Comparison of ENCODE assay signal across 9 cellular contexts in the genomic region with DNA sequence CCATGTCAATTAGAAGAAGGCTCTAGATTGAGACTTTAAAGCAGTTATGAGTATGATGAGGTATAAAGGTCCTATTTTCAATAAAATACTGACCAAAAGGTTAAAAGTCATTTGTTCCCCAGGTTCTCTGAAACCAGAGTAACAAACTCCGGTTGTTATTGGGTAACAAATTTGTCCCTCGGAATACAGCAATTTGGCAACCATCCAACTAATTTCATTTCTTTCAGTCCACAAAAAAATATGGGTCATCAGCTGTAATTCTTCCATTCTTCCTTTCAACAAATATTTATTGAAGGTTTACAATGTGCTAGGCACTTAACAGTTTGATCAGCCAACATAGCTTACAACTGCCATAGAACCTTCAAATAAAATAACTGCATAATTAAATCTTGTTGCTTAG.
"Had no signal": no experiment of that assay in that cellular context is flagged by ENCODE, and none has a peak within 500 bp of the region (broad histone marks: within the 10 kb centered on the region; RNA-seq: fewer than 3 reads in every experiment).

No MANE protein-coding gene starts in this region.

- H3K36me3 ChIP-seq: HAP-1 had no signal

- ATAC-seq: HCT116, HepG2 had no signal

- H3K9ac ChIP-seq: GM23248 had no signal

- H3K9me3 ChIP-seq: HAP-1 had no signal

- H3K4me3 Mint-ChIP-seq: HFFc6, IgD-negative memory B cell had no signal

- H3K9me3 Mint-ChIP-seq: HFFc6, IgD-negative memory B cell had no signal

- DNase-seq: GOT3, H7, HFFc6 had no signal

- H3K27me3 Mint-ChIP-seq: IgD-negative memory B cell had no signal

- FAIRE-seq: HepG2 had no signal

- H2AFZ ChIP-seq: GM23248 had no signal

- H3K4me3 ChIP-seq: GM23248, HAP-1 had no signal

- H3K27ac Mint-ChIP-seq: HFFc6, IgD-negative memory B cell had no signal

- H3K4me1 Mint-ChIP-seq: IgD-negative memory B cell had no signal

- H3K27ac ChIP-seq: GM23248, HL-60 had no signal

- H3K36me3 Mint-ChIP-seq: IgD-negative memory B cell had no signal
